8 cellular contexts compared by ENCODE assay signal in the genomic region with DNA sequence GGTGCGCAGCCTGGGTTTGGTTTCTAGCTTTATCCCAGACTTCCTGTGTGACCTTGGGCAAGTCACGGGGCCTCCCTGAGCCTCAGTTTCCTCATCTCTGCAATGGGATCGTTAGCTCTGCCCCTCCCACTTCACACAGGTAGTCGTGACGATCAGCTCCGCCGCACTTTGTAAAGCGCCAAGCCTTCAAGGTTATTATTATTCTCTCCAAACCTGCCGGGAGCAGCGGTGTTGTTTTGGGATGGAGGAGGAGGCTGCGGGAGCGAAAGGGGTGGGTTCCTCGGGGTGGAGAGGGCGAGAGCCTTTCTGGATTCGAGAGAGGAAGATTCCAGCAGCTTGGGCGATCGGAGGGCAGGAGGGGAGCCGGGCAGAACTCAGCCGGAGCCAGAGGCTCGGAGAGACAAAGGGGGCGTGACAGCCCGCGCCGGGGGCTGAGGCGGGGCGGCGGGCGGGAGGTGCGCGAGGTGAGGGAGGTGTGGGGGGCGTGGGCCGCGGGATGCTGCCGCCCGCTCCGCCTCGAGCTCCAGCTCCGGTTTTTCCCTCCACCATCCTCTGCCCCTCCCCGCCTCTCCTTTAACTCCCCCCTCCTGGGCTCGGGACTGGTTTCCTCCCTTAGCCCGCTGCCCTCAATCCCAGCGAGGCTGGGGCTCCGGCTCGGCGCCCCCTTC. TPM values are rescaled to one million over a fixed set of nuclear protein-coding genes. Genes with fewer than 3 reads are reported as not detected.
DNase-seq lines count a peak whose midpoint lies in the region; ATAC-seq and TF ChIP-seq lines count a peak whose summit lies in the region.

Gene EFNB3 (plus strand): TSS at position 602 of the 668 bp plus-strand sequence. CDS start 397 bp downstream, outside the sequence.

- DNase-seq in activated T-cell treated with anti-CD3 and anti-CD28 coated beads, Interleukin-2, amount 50 U/mL, for 4 hours = peak; percentile 14
- DNase-seq in activated T-cell treated with anti-CD3 and anti-CD28 coated beads, Interleukin-2, amount 50 U/mL, for 1 hour = no peak
- DNase-seq in Peyer's patch = peak in 1 of 3 donors; percentile 42
- DNase-seq in epithelial cell of esophagus (ENCODE audit: low read depth) = peak; percentile 47
- no peak for DNase-seq in mucosa of gallbladder (ENCODE audit: low spot score)

- TF ChIP-seq RAD21 in neural cell (conservative IDR thresholded peaks at IDR 0.05) = no peak

- H3K9me3 ChIP-seq in Peyer's patch = no peaks in the 10 kb centered on the region
- no peaks in the 10 kb centered on the region for H3K9me3 ChIP-seq in neural cell (ENCODE audit: low read length)

- no peaks in the 10 kb centered on the region for H3K9me3 Mint-ChIP-seq in activated T-cell treated with anti-CD3 and anti-CD28 coated beads, Interleukin-2, amount 50 U/mL, for 4 hours

- H3K4me3 ChIP-seq in Peyer's patch (peak within 1 kb of the TSS; percentile 1 to 47 (median 35)), epithelial cell of esophagus (ENCODE audit: low read length) (peak within 1 kb of the TSS; percentile 46), neural cell (ENCODE audit: low read length) (peak within 1 kb of the TSS; percentile 98)

- H3K4me2 ChIP-seq in neural cell (ENCODE audit: low read length) = peak within 1 kb of the TSS; percentile 97

- peaks cover 59% of the 10 kb centered on the region for H3K27me3 Mint-ChIP-seq in activated T-cell treated with anti-CD3 and anti-CD28 coated beads, Interleukin-2, amount 50 U/mL, for 4 hours (ENCODE audit: low read depth)

- H3F3A ChIP-seq in neural cell (ENCODE audit: insufficient read depth, low read length, poor library complexity, severe bottlenecking) = peaks cover 6% of the 10 kb centered on the region

- peaks cover 0 to 12% (median 4%) of the 10 kb centered on the region in 4 donors for H3K4me1 ChIP-seq in Peyer's patch

- H3K27me3 ChIP-seq in Peyer's patch = peaks cover 0 to 15% of the 10 kb centered on the region in 2 donors
- no peaks in the 10 kb centered on the region for H3K27me3 ChIP-seq in neural cell (ENCODE audit: insufficient read depth, low read depth, low read length)

- H3K9ac ChIP-seq in neural cell (ENCODE audit: low read length) = peak within 1 kb of the TSS; percentile 93

- H3K27ac ChIP-seq in Peyer's patch (no peak within 1 kb of the TSS), neural cell (ENCODE audit: low read length) (peak within 1 kb of the TSS; percentile 95)

- no peaks in the 10 kb centered on the region for H3K9me2 ChIP-seq in neural cell (ENCODE audit: insufficient read depth, low read length)

- peaks cover 37% of the 10 kb centered on the region for H3K79me2 ChIP-seq in neural cell (replicated peaks; ENCODE audit: insufficient read depth, low read length)

- H4K20me1 ChIP-seq in neural cell (ENCODE audit: insufficient read depth) = peaks cover 3% of the 10 kb centered on the region

- H3K36me3 ChIP-seq in Peyer's patch = peaks cover 0 to 18% (median 0%) of the 10 kb centered on the region in 3 donors
- no peaks in the 10 kb centered on the region for H3K36me3 ChIP-seq in neural cell (ENCODE audit: insufficient read depth, low read length)

- H3K4me1 Mint-ChIP-seq in activated T-cell treated with anti-CD3 and anti-CD28 coated beads, Interleukin-2, amount 50 U/mL, for 4 hours (ENCODE audit: low read depth) = peaks cover 18% of the 10 kb centered on the region

- TF ChIP-seq CTCF in Peyer's patch (IDR thresholded peaks at IDR 0.05) = no peak
- TF ChIP-seq CTCF in epithelial cell of esophagus (IDR thresholded peaks at IDR 0.05; ENCODE audit: insufficient read depth, low read depth, low read length, missing control alignments) = no peak
- no peak for TF ChIP-seq CTCF in neural cell (IDR thresholded peaks at IDR 0.05; ENCODE audit: poor library complexity, severe bottlenecking)

- peak within 1 kb of the TSS; percentile 69 for H3K4me3 Mint-ChIP-seq in activated T-cell treated with anti-CD3 and anti-CD28 coated beads, Interleukin-2, amount 50 U/mL, for 4 hours

- peak; percentile 14 for TF ChIP-seq EP300 in neural cell (conservative IDR thresholded peaks at IDR 0.05; ENCODE audit: poor library complexity, severe bottlenecking)

- ATAC-seq in activated T-cell treated with anti-CD3 and anti-CD28 coated beads, Interleukin-2, amount 50 U/mL, for 4 hours = peak; percentile 47 to 58
- ATAC-seq in HG02884 (IDR thresholded peaks at IDR 0.05; ENCODE audit: unreplicated experiment) = no peak
- ATAC-seq in GM19351 (IDR thresholded peaks at IDR 0.05; ENCODE audit: unreplicated experiment) = no peak

- peaks cover 20% of the 10 kb centered on the region for H3K36me3 Mint-ChIP-seq in activated T-cell treated with anti-CD3 and anti-CD28 coated beads, Interleukin-2, amount 50 U/mL, for 4 hours (ENCODE audit: insufficient read depth)

- no peak for TF ChIP-seq POLR2A in Peyer's patch (IDR thresholded peaks at IDR 0.05)

- H2AFZ ChIP-seq in neural cell (ENCODE audit: low read depth, low read length) = peak within 1 kb of the TSS; percentile 81

TF ChIP-seq in neural cell, 6 proteins besides CTCF, POLR2A, EP300 and RAD21:
- no peak for TF ChIP-seq EZH2 (IDR thresholded peaks at IDR 0.05; ENCODE audit: borderline replicate concordance, insufficient read depth, low read length, poor library complexity, severe bottlenecking)
- peak; percentile 75 for TF ChIP-seq POLR2AphosphoS5 (IDR thresholded peaks at IDR 0.05)
- TF ChIP-seq, protein P1, sequence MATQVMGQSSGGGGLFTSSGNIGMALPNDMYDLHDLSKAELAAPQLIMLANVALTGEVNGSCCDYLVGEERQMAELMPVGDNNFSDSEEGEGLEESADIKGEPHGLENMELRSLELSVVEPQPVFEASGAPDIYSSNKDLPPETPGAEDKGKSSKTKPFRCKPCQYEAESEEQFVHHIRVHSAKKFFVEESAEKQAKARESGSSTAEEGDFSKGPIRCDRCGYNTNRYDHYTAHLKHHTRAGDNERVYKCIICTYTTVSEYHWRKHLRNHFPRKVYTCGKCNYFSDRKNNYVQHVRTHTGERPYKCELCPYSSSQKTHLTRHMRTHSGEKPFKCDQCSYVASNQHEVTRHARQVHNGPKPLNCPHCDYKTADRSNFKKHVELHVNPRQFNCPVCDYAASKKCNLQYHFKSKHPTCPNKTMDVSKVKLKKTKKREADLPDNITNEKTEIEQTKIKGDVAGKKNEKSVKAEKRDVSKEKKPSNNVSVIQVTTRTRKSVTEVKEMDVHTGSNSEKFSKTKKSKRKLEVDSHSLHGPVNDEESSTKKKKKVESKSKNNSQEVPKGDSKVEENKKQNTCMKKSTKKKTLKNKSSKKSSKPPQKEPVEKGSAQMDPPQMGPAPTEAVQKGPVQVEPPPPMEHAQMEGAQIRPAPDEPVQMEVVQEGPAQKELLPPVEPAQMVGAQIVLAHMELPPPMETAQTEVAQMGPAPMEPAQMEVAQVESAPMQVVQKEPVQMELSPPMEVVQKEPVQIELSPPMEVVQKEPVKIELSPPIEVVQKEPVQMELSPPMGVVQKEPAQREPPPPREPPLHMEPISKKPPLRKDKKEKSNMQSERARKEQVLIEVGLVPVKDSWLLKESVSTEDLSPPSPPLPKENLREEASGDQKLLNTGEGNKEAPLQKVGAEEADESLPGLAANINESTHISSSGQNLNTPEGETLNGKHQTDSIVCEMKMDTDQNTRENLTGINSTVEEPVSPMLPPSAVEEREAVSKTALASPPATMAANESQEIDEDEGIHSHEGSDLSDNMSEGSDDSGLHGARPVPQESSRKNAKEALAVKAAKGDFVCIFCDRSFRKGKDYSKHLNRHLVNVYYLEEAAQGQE (IDR thresholded peaks at IDR 0.05; ENCODE audit: borderline replicate concordance) = no peak
- peak; percentile 35 for TF ChIP-seq SMC3 (conservative IDR thresholded peaks at IDR 0.05; ENCODE audit: poor library complexity)
- peak; percentile 61 for TF ChIP-seq MXI1 (conservative IDR thresholded peaks at IDR 0.05; ENCODE audit: poor library complexity, severe bottlenecking)
- peak; percentile 88 for TF ChIP-seq TAF1 (IDR thresholded peaks at IDR 0.05; ENCODE audit: low read depth)

RNA-seq across cellular contexts. Expression of gene EFNB3, which starts in this region (rescaled TPM):
- under 1 TPM in 1 of 3 donors, not detected in 2; 0.08 TPM for total RNA-seq in activated T-cell treated with anti-CD3 and anti-CD28 coated beads, Interleukin-2, amount 50 U/mL, for 4 hours
- total RNA-seq in Peyer's patch (under 1 TPM in 1 of 4 donors, not detected in 3; 0.27 TPM), mucosa of gallbladder (1.6 TPM)
- polyA plus RNA-seq in neural cell = 36.4 and 46.5 TPM in 2 replicates
- polyA minus RNA-seq in neural cell = 36.3 and 40.2 TPM in 2 replicates

Comparison
In these comparisons a context has a peak if more than half of its experiments do, and no peak if none do; other contexts are left out.
1. Peak in DNase-seq and ATAC-seq in activated T-cell treated with anti-CD3 and anti-CD28 coated beads, Interleukin-2, amount 50 U/mL, for 4 hours; RNA of the gene not detected or under 1 TPM.
2. H3K4me3 ChIP-seq: peak in every context shown above with its lines; median percentile 98 in neural cell; 46 in epithelial cell of esophagus; 35 in Peyer's patch.